In the genomic region with DNA sequence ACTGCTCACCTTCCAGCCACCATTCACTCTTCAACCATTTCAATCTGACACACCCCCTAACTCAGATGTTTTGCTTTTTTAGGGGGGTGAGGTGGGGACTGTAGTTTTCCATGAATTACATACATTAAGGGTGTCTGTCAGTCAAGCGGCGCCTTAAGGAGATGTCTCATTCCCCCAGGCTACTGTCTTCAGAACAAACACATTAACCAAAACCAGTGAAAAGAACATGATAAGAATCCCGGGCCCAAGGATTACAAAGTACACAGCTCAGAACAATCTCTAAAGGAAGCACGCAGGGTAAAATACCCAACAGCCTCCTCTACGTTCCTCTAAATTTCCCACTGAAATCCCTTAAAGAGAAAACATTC, we compare ENCODE assay signal across 8 cellular contexts.
A peak's percentile ranks its signal among the peaks of the same experiment; 100 is the strongest.
DNase-seq lines count a peak whose midpoint lies in the region; ATAC-seq, FAIRE-seq and TF ChIP-seq lines count a peak whose summit lies in the region.

No MANE protein-coding gene starts in this region.

- H3K9me3 ChIP-seq in OCI-LY3 (ENCODE audit: insufficient read depth, low read length) (no peaks in the 10 kb centered on the region), endothelial cell of umbilical vein (replicated peaks; ENCODE audit: control insufficient read depth, insufficient read depth, low read length) (no peaks in the 10 kb centered on the region)

- H4K20me1 ChIP-seq in OCI-LY3 (ENCODE audit: insufficient read depth, low read length) (no peaks in the 10 kb centered on the region), endothelial cell of umbilical vein (replicated peaks; ENCODE audit: control insufficient read depth, extremely low read depth, insufficient read depth, low read length) (no peaks in the 10 kb centered on the region)

- peak overlapping the region; percentile 97 for H3K27ac Mint-ChIP-seq in neural crest cell (ENCODE audit: unreplicated experiment)

- H3K9me3 Mint-ChIP-seq in neural crest cell, result no peaks in the 10 kb centered on the region

- CTCF ChIA-PET in endothelial cell of umbilical vein (lab: Charles Lee), result interaction anchor here (0.7 to 2.4 kb wide), 12 partner anchors 12 to 285 kb away, joined by 3 to 81 read pairs (median 5); partner anchors contain the start of gene IRF2

- intact Hi-C loops in endothelial cell of umbilical vein (cut with micrococcal nuclease), result loop anchor here (1.0 to 5.0 kb wide), 5 partner anchors 63 to 1035 kb away; partner anchors contain the start of gene IRF2

- dilution Hi-C loops in endothelial cell of umbilical vein (cut with MboI; ENCODE audit: extremely low pct_ligation_motif_present, low sequenced_read_pairs), result no loop called here

- H3K27ac ChIP-seq in OCI-LY3 (ENCODE audit: low read length) (peak overlapping the region; percentile 86), endothelial cell of umbilical vein (ENCODE audit: insufficient read depth, low read depth, low read length) (peak overlapping the region; percentile 97)

- POLR2A ChIA-PET in endothelial cell of umbilical vein (lab: Charles Lee), result interaction anchor here (1.0 to 1.5 kb wide), 2 partner anchors 62 to 271 kb away, joined by 5 to 6 read pairs; partner anchors contain the start of gene IRF2

- H2AFZ ChIP-seq in OCI-LY3 (ENCODE audit: low read depth, low read length) (no peak overlapping the region), endothelial cell of umbilical vein (ENCODE audit: low read depth, low read length) (peak overlapping the region; percentile 69)

- TSS peak; percentile 90 for BruUV-seq in endothelial cell of umbilical vein (replicated peaks; lab: Mats Ljungman, UMichigan)

- H3K4me3 ChIP-seq in GM12865 (ENCODE audit: low read depth, low read length) (peak overlapping the region; percentile 59), OCI-LY3 (ENCODE audit: low read length) (peak overlapping the region; percentile 90), endothelial cell of umbilical vein (replicated peaks in 1 of 3; ENCODE audit: insufficient read depth in 1 of 3, low read depth in 1 of 3, low read length in 3 of 3) (peak overlapping the region; percentile 69 to 86 (median 73))

- no peak for ATAC-seq in HG02884 (IDR thresholded peaks at IDR 0.05; ENCODE audit: unreplicated experiment)

- peak overlapping the region; percentile 95 for H3K4me3 Mint-ChIP-seq in neural crest cell

- H3K27me3 Mint-ChIP-seq in neural crest cell (ENCODE audit: low read depth), result no peaks in the 10 kb centered on the region

- peak overlapping the region; percentile 86 for H3K4me2 ChIP-seq in OCI-LY3 (ENCODE audit: low read length)
- peak overlapping the region; percentile 87 for H3K4me2 ChIP-seq in endothelial cell of umbilical vein (ENCODE audit: insufficient read depth, low read length)

- DNase-seq in GM12865 (ENCODE audit: low read depth), result peak; percentile 18
- no peak for DNase-seq in endothelial cell of umbilical vein (ENCODE audit: low read depth, low spot score)
- no peak for DNase-seq in neural crest cell (ENCODE audit: low read depth, low spot score)
- no peak for DNase-seq in activated effector memory CD4-positive, alpha-beta T cell treated with Interleukin-2 at 50 U/mL for 16 hours
- DNase-seq in GM19240 (ENCODE audit: insufficient read length, low spot score), result no peak
- DNase-seq in ecto neural progenitor cell (ENCODE audit: low spot score), result no peak

- peaks cover 45% of the 10 kb centered on the region for H3K4me1 Mint-ChIP-seq in neural crest cell

- no peak for TF ChIP-seq CTCF in GM12865 (IDR thresholded peaks at IDR 0.05; ENCODE audit: insufficient read depth, low read depth, low read length, missing control alignments)
- TF ChIP-seq CTCF in OCI-LY3 (IDR thresholded peaks at IDR 0.05; ENCODE audit: low read depth, low read length), result no peak
- no peak for TF ChIP-seq CTCF in endothelial cell of umbilical vein (IDR thresholded peaks at IDR 0.05; ENCODE audit: extremely low read depth in 1 of 2, insufficient read depth in 1 of 2, low read depth in 1 of 2, low read length in 2 of 2)
- TF ChIP-seq CTCF in neural crest cell (conservative IDR thresholded peaks at IDR 0.05), result no peak

- FAIRE-seq in endothelial cell of umbilical vein (lab: Jason Lieb, UNC), result no peak

- H3K36me3 ChIP-seq in OCI-LY3 (replicated peaks; ENCODE audit: low read depth, low read length) (no peaks in the 10 kb centered on the region), endothelial cell of umbilical vein (ENCODE audit: control insufficient read depth in 2 of 2, extremely low read depth in 1 of 2, insufficient read depth in 2 of 2, low read length in 2 of 2) (no peaks in the 10 kb centered on the region)

- no peaks in the 10 kb centered on the region for H3K36me3 Mint-ChIP-seq in neural crest cell (ENCODE audit: low read depth)

- H3K9ac ChIP-seq in OCI-LY3 (ENCODE audit: low read length) (peak overlapping the region; percentile 94), endothelial cell of umbilical vein (replicated peaks; ENCODE audit: extremely low read depth, insufficient read depth, low read length) (peak overlapping the region; percentile 93)

- H3K27me3 ChIP-seq in OCI-LY3 (ENCODE audit: low read depth, low read length) (no peaks in the 10 kb centered on the region), endothelial cell of umbilical vein (ENCODE audit: control insufficient read depth in 2 of 2, insufficient read depth in 2 of 2, low read length in 2 of 2) (no peaks in the 10 kb centered on the region)

- H3K4me1 ChIP-seq in OCI-LY3 (ENCODE audit: low read length) (peaks cover 23% of the 10 kb centered on the region), endothelial cell of umbilical vein (ENCODE audit: control insufficient read depth, extremely low read depth, insufficient read depth, low read length) (peaks cover 28% of the 10 kb centered on the region)

- no peaks in the 10 kb centered on the region for H3K9me1 ChIP-seq in endothelial cell of umbilical vein (replicated peaks; ENCODE audit: control insufficient read depth, extremely low read depth, insufficient read depth, low read length)

- H3K79me2 ChIP-seq in OCI-LY3 (ENCODE audit: low read length) (peaks cover 6% of the 10 kb centered on the region; the same call in 1 of the 2 replicates), endothelial cell of umbilical vein (ENCODE audit: control insufficient read depth, insufficient read depth, low read length) (no peaks in the 10 kb centered on the region)

- no peak for TF ChIP-seq POLR2A in endothelial cell of umbilical vein (IDR thresholded peaks at IDR 0.05; ENCODE audit: low read depth, low read length)

TF ChIP-seq in endothelial cell of umbilical vein, 7 proteins besides CTCF, POLR2A, EP300 and RAD21:
- TF ChIP-seq MYC (IDR thresholded peaks at IDR 0.05; ENCODE audit: low read depth, low read length) (no peak), JUN (IDR thresholded peaks at IDR 0.05; ENCODE audit: borderline replicate concordance, insufficient read depth, insufficient read length, low read depth) (no peak), GATA2 (IDR thresholded peaks at IDR 0.05; ENCODE audit: insufficient read depth, insufficient read length, low read depth, low read length) (no peak), POLR2AphosphoS5 (IDR thresholded peaks at IDR 0.05; ENCODE audit: insufficient read depth, low read depth, low read length) (no peak), FOS (IDR thresholded peaks at IDR 0.05; ENCODE audit: borderline replicate concordance, insufficient read depth, low read length) (no peak), EZH2 (IDR thresholded peaks at IDR 0.05; ENCODE audit: borderline replicate concordance, low read depth, low read length, severe bottlenecking) (no peak)
- TF ChIP-seq, protein P1, sequence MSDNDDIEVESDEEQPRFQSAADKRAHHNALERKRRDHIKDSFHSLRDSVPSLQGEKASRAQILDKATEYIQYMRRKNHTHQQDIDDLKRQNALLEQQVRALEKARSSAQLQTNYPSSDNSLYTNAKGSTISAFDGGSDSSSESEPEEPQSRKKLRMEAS (IDR thresholded peaks at IDR 0.05; ENCODE audit: insufficient read depth, insufficient read length), result no peak
